18 cellular contexts compared by ENCODE assay signal in the genomic region with DNA sequence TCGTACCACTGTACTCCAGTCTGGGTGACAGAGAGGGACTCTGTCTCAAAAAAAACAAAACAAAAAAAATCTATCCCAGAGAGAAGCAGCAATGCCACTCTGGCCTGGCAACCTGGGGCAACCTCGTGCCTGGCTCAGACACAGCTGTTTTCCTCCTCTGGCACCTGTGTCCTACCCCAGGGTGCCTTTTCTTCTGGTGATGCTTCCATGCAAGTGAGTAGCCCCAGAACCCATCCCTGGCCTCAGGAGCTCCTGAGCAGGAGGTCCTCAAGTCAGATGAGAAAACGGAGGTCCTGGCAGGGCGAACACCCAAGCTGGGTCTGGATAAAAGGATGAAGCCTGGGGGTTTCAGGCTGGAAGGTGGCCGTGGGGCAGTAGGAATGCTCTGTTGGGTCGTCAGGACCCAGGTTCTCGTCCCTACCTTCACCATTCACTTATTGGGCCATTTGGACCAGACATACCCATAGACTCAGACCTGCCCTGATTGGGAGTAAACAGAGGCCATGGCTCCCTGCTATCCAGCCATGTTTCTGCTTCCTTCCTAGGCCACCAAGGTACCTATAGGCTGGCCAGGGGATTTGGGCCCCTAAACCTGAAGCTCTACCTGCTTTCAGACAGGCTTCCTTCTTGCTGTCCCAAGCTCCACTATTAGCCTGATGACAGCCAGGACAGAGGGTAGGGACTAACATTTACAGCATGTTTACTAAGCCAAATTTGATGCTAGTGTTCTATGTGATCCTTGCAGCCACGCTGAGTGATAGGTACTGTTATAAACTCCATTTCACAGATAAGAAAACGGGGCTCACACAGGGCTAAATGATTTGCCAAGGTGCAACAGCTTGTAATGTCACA.
DNase-seq lines count a peak whose midpoint lies in the region; ATAC-seq lines count a peak whose summit lies in the region.
"Had no signal": no experiment of that assay in that cellular context is flagged by ENCODE, and none has a peak within 500 bp of the region (broad histone marks: within the 10 kb centered on the region; RNA-seq: fewer than 3 reads in every experiment).

No MANE protein-coding gene starts in this region.

- H3K9me3 ChIP-seq in Karpas-422 (ENCODE audit: low read length), result no peaks in the 10 kb centered on the region
- H3K9me3 ChIP-seq: BE2C had no signal

- H3K4me1 Mint-ChIP-seq in activated CD4-positive, alpha-beta T cell treated with anti-CD3 and anti-CD28 coated beads, Interleukin-2, amount 10 ng/mL, durations not matched to agents 24 days and 14 days, result peaks cover 32% of the 10 kb centered on the region
- peaks cover 30 to 38% of the 10 kb centered on the region in 2 donors for H3K4me1 Mint-ChIP-seq in effector memory CD8-positive, alpha-beta T cell (ENCODE audit: low read depth in 2 of 2)

- H3K27ac Mint-ChIP-seq in activated CD4-positive, alpha-beta T cell treated with anti-CD3 and anti-CD28 coated beads, Interleukin-2, amount 10 ng/mL, durations not matched to agents 24 days and 14 days, result no peak overlapping the region
- peak overlapping the region; percentile 74 to 94 for H3K27ac Mint-ChIP-seq in effector memory CD8-positive, alpha-beta T cell

- no peak for ATAC-seq in effector memory CD8-positive, alpha-beta T cell (replicated peaks)
- ATAC-seq in HG03432 (IDR thresholded peaks at IDR 0.05; ENCODE audit: unreplicated experiment) (no peak), GM21786 (IDR thresholded peaks at IDR 0.05; ENCODE audit: unreplicated experiment) (no peak)

- intact Hi-C loops in activated CD4-positive, alpha-beta T cell treated with anti-CD3 and anti-CD28 coated beads, Interleukin-2, amount 10 ng/mL, durations not matched to agents 24 days and 14 days (cut with micrococcal nuclease), result no loop called here

- H3K36me3 ChIP-seq in Karpas-422 (ENCODE audit: insufficient read depth, low read length), result no peaks in the 10 kb centered on the region
- H3K36me3 ChIP-seq: BE2C had no signal

- peak overlapping the region; percentile 53 for H3K27ac ChIP-seq in Karpas-422 (ENCODE audit: low read length)
- H3K27ac ChIP-seq: 22Rv1, KMS-11, PC-9 had no signal

- H3K79me2 ChIP-seq in Karpas-422 (ENCODE audit: low read length), result no peaks in the 10 kb centered on the region

- no peak overlapping the region for H3K4me2 ChIP-seq in Karpas-422 (ENCODE audit: low read depth, low read length, poor library complexity, severe bottlenecking)
- H3K4me2 ChIP-seq: GM23338, KMS-11 had no signal

- H3K9me2 ChIP-seq in Karpas-422 (replicated peaks; ENCODE audit: insufficient read depth, low read length), result no peaks in the 10 kb centered on the region

- peaks cover under 1% of the 10 kb centered on the region for H3K36me3 Mint-ChIP-seq in activated CD4-positive, alpha-beta T cell treated with anti-CD3 and anti-CD28 coated beads, Interleukin-2, amount 10 ng/mL, durations not matched to agents 24 days and 14 days (ENCODE audit: low read depth)
- peaks cover 7% of the 10 kb centered on the region for H3K36me3 Mint-ChIP-seq in effector memory CD8-positive, alpha-beta T cell (ENCODE audit: insufficient read depth)
- H3K36me3 Mint-ChIP-seq: CD4-positive, alpha-beta memory T cell had no signal

- H4K20me1 ChIP-seq in Karpas-422 (ENCODE audit: insufficient read depth, low read depth, low read length), result no peaks in the 10 kb centered on the region

- no peak overlapping the region for H3K4me3 Mint-ChIP-seq in activated CD4-positive, alpha-beta T cell treated with anti-CD3 and anti-CD28 coated beads, Interleukin-2, amount 10 ng/mL, durations not matched to agents 24 days and 14 days
- H3K4me3 Mint-ChIP-seq in effector memory CD8-positive, alpha-beta T cell, result no peak overlapping the region
- H3K4me3 Mint-ChIP-seq: GM23338 had no signal

- H3K4me3 ChIP-seq in Karpas-422 (ENCODE audit: low read length), result no peak overlapping the region
- H3K4me3 ChIP-seq: GM23338, PC-9 had no signal

- peak; percentile 52 for DNase-seq in activated CD4-positive, alpha-beta T cell treated with anti-CD3 and anti-CD28 coated beads, Interleukin-2, amount 10 ng/mL, durations not matched to agents 24 days and 14 days
- DNase-seq in activated CD4-positive, alpha-beta T cell treated with anti-CD3 and anti-CD28 coated beads, Interleukin-2, amount 50 U/mL, for 1 hour, result no peak
- DNase-seq in Karpas-422, result no peak
- no peak for DNase-seq in effector memory CD8-positive, alpha-beta T cell
- DNase-seq in stimulated activated CD8-positive, alpha-beta memory T cell treated with anti-CD3 and anti-CD28 coated beads, Interleukin-4, amount 100 ng/mL, for 48 hours, result peak; percentile 13
- DNase-seq in stimulated activated CD4-positive, alpha-beta T cell treated with anti-CD3 and anti-CD28 coated beads, Interleukin-4, amount 100 ng/mL, for 1 hour, result no peak
- DNase-seq: BE2C; CD4-positive, alpha-beta memory T cell; NCI-H1092; NCI-H146; NCI-H2081; NCI-H748 treated with DMSO at 0.1 percent for 48 hours; PC-9 had no signal

- no peaks in the 10 kb centered on the region for H3K27me3 ChIP-seq in Karpas-422 (ENCODE audit: low read length)
- H3K27me3 ChIP-seq: BE2C had no signal

- no peak overlapping the region for H2AFZ ChIP-seq in Karpas-422 (ENCODE audit: low read length)
- H2AFZ ChIP-seq: PC-9 had no signal

- no peak overlapping the region for H3K9ac ChIP-seq in Karpas-422 (ENCODE audit: low read length)
- H3K9ac ChIP-seq: KMS-11 had no signal

- peaks cover 52% of the 10 kb centered on the region for H3K4me1 ChIP-seq in Karpas-422 (ENCODE audit: low read length)
- H3K4me1 ChIP-seq: BE2C had no signal

- H3K9me3 Mint-ChIP-seq in activated CD4-positive, alpha-beta T cell treated with anti-CD3 and anti-CD28 coated beads, Interleukin-2, amount 10 ng/mL, durations not matched to agents 24 days and 14 days, result peaks cover 6% of the 10 kb centered on the region
- H3K9me3 Mint-ChIP-seq in effector memory CD8-positive, alpha-beta T cell, result no peaks in the 10 kb centered on the region
- H3K9me3 Mint-ChIP-seq: CD4-positive, alpha-beta memory T cell had no signal

- no peaks in the 10 kb centered on the region for H3K27me3 Mint-ChIP-seq in activated CD4-positive, alpha-beta T cell treated with anti-CD3 and anti-CD28 coated beads, Interleukin-2, amount 10 ng/mL, durations not matched to agents 24 days and 14 days
- H3K27me3 Mint-ChIP-seq in effector memory CD8-positive, alpha-beta T cell, result no peaks in the 10 kb centered on the region
- H3K27me3 Mint-ChIP-seq: CD4-positive, alpha-beta memory T cell had no signal

Comparison
In these comparisons a context has a peak if more than half of its experiments do, and no peak if none do; other contexts are left out.
1. DNase-seq: peak in activated CD4-positive, alpha-beta T cell treated with anti-CD3 and anti-CD28 coated beads, Interleukin-2, amount 10 ng/mL, durations not matched to agents 24 days and 14 days (single experiment) and stimulated activated CD8-positive, alpha-beta memory T cell treated with anti-CD3 and anti-CD28 coated beads, Interleukin-4, amount 100 ng/mL, for 48 hours (single experiment); none in activated CD4-positive, alpha-beta T cell treated with anti-CD3 and anti-CD28 coated beads, Interleukin-2, amount 50 U/mL, for 1 hour (single experiment), Karpas-422 (single experiment), effector memory CD8-positive, alpha-beta T cell (0 of 3) and stimulated activated CD4-positive, alpha-beta T cell treated with anti-CD3 and anti-CD28 coated beads, Interleukin-4, amount 100 ng/mL, for 1 hour (single experiment).